Comparison of ENCODE assay signal across 8 cellular contexts in the genomic region with DNA sequence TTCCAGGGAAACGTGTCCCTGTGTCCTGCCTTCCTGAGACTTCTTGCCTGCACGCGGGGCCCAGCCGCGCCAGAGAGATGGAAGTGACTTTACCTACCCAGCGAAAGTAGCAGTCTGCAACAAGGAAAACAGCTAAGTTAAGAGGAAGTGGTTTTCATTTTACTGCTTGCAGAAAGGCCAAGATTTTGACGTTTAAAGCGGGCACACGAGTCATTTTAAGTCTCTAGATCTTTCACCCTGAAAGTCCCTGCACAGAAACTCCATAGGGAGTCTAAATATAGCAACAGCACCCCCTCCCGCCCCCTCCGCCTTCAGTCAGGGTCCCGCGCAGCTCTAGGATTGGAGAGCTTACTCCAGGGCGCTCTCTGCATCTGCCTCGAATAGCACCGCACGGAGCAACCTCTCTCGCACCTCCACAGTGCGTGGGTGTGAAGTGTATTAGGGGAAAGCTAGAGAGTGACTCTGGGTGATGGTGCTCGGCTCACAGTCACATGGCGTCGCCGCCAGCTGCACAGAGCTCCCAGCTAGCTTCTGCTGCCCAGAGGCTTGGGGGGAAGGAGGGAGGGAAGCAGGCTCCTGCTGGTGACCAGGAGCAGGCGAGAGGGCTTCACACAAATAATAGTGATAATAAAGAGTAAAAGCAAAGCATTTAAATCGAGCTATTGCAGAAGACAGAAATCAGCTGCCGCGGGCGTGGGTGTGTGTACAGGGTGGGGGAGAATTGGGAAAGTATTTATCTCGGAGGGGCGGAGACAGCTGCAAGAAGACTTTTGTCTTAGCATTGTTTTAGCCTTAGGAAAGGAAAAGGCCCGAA. TPM values are rescaled to one million over a fixed set of nuclear protein-coding genes. Genes with fewer than 3 reads are reported as not detected.
A peak's percentile ranks its signal among the peaks of the same experiment; 100 is the strongest.
DNase-seq lines count a peak whose midpoint lies in the region; ATAC-seq, FAIRE-seq and TF ChIP-seq lines count a peak whose summit lies in the region.
"Had no signal": no experiment of that assay in that cellular context is flagged by ENCODE, and none has a peak within 500 bp of the region (broad histone marks: within the 10 kb centered on the region; RNA-seq: fewer than 3 reads in every experiment).

No MANE protein-coding gene starts in this region.

- H3K36me3 Mint-ChIP-seq in activated T-helper 1 cell treated with anti-CD3 and anti-CD28 coated beads, Interleukin-12 subunit alpha, Interleukin-12 subunit beta, Interleukin-2, Interleukin-4 antibody, amounts not matched to agents 30 ng/mL and 10 ng/mL and 1 ng/mL, durations not matched to agents 14 hours and 24 hours and 36 hours (ENCODE audit: low read depth), result peaks cover 1% of the 10 kb centered on the region
- H3K36me3 Mint-ChIP-seq in type B pancreatic cell, result no peaks in the 10 kb centered on the region

- no peaks in the 10 kb centered on the region for H3K79me2 ChIP-seq in parathyroid adenoma

- peak overlapping the region; percentile 22 for H3K4me2 ChIP-seq in parathyroid adenoma (ENCODE audit: low read length)

- H3K27me3 Mint-ChIP-seq in activated T-helper 1 cell treated with anti-CD3 and anti-CD28 coated beads, Interleukin-12 subunit alpha, Interleukin-12 subunit beta, Interleukin-2, Interleukin-4 antibody, amounts not matched to agents 30 ng/mL and 10 ng/mL and 1 ng/mL, durations not matched to agents 14 hours and 24 hours and 36 hours (ENCODE audit: insufficient read depth), result peaks cover 5% of the 10 kb centered on the region
- H3K27me3 Mint-ChIP-seq in type B pancreatic cell, result peaks cover 73% of the 10 kb centered on the region

- ATAC-seq in GM18520 (IDR thresholded peaks at IDR 0.05; ENCODE audit: unreplicated experiment) (peak; percentile 64), HG02763 (IDR thresholded peaks at IDR 0.05; ENCODE audit: unreplicated experiment) (peak; percentile 66)

- H3K4me3 ChIP-seq in NT2/D1 (ENCODE audit: insufficient read length, low read depth), result peak overlapping the region; percentile 21
- H3K4me3 ChIP-seq in parathyroid adenoma (ENCODE audit: low read depth, low read length), result peak overlapping the region; percentile 9
- H3K4me3 ChIP-seq: ovary had no signal

- no peaks in the 10 kb centered on the region for H3K9me3 Mint-ChIP-seq in activated T-helper 1 cell treated with anti-CD3 and anti-CD28 coated beads, Interleukin-12 subunit alpha, Interleukin-12 subunit beta, Interleukin-2, Interleukin-4 antibody, amounts not matched to agents 30 ng/mL and 10 ng/mL and 1 ng/mL, durations not matched to agents 14 hours and 24 hours and 36 hours
- no peaks in the 10 kb centered on the region for H3K9me3 Mint-ChIP-seq in type B pancreatic cell

- peaks cover 48% of the 10 kb centered on the region for H3K4me1 Mint-ChIP-seq in activated T-helper 1 cell treated with anti-CD3 and anti-CD28 coated beads, Interleukin-12 subunit alpha, Interleukin-12 subunit beta, Interleukin-2, Interleukin-4 antibody, amounts not matched to agents 30 ng/mL and 10 ng/mL and 1 ng/mL, durations not matched to agents 14 hours and 24 hours and 36 hours (ENCODE audit: low read depth)
- H3K4me1 Mint-ChIP-seq in type B pancreatic cell (ENCODE audit: unreplicated experiment), result peaks cover 16% of the 10 kb centered on the region

- H3K27ac ChIP-seq in parathyroid adenoma, result no peak overlapping the region
- H3K27ac ChIP-seq: ovary had no signal

- H3K9ac ChIP-seq in NT2/D1 (ENCODE audit: insufficient read length, low read depth) (peak overlapping the region; percentile 42), parathyroid adenoma (no peak overlapping the region)

- H3K4me1 ChIP-seq in NT2/D1 (ENCODE audit: insufficient read depth, insufficient read length), result no peaks in the 10 kb centered on the region
- peaks cover 4% of the 10 kb centered on the region for H3K4me1 ChIP-seq in parathyroid adenoma

- no peaks in the 10 kb centered on the region for H3K9me3 ChIP-seq in NT2/D1 (ENCODE audit: insufficient read depth, low read length)
- no peaks in the 10 kb centered on the region for H3K9me3 ChIP-seq in parathyroid adenoma (ENCODE audit: control insufficient read depth, low read length)
- H3K9me3 ChIP-seq: ovary had no signal

- DNase-seq in NT2/D1 (ENCODE audit: low read depth, low spot score) (no peak), frontal cortex (ENCODE audit: low spot score in 2 of 2) (peak; percentile 59 to 68), type B pancreatic cell (ENCODE audit: extremely low spot score, unreplicated experiment) (no peak)
- peak; percentile 61 for DNase-seq in activated T-helper 1 cell treated with anti-CD3 and anti-CD28 coated beads, Interleukin-12 subunit alpha, Interleukin-12 subunit beta, Interleukin-2, Interleukin-4 antibody, amounts not matched to agents 30 ng/mL and 10 ng/mL and 1 ng/mL, durations not matched to agents 14 hours and 24 hours and 36 hours (ENCODE audit: low spot score)

- H3K4me3 Mint-ChIP-seq in activated T-helper 1 cell treated with anti-CD3 and anti-CD28 coated beads, Interleukin-12 subunit alpha, Interleukin-12 subunit beta, Interleukin-2, Interleukin-4 antibody, amounts not matched to agents 30 ng/mL and 10 ng/mL and 1 ng/mL, durations not matched to agents 14 hours and 24 hours and 36 hours, result peak overlapping the region; percentile 89
- peak overlapping the region; percentile 86 for H3K4me3 Mint-ChIP-seq in type B pancreatic cell

- H3K36me3 ChIP-seq in NT2/D1 (ENCODE audit: insufficient read depth, insufficient read length, low read length) (no peaks in the 10 kb centered on the region), parathyroid adenoma (ENCODE audit: control insufficient read depth, insufficient read depth, low read length) (no peaks in the 10 kb centered on the region)
- H3K36me3 ChIP-seq: ovary had no signal

- no peak for FAIRE-seq in frontal cortex (lab: Jason Lieb, UNC)

- no peak for TF ChIP-seq CTCF in parathyroid adenoma (IDR thresholded peaks at IDR 0.05)
- no peak for TF ChIP-seq CTCF in type B pancreatic cell (conservative IDR thresholded peaks at IDR 0.05)

- peaks cover 62% of the 10 kb centered on the region for H3K27me3 ChIP-seq in NT2/D1 (ENCODE audit: insufficient read depth, insufficient read length)
- peaks cover 3% of the 10 kb centered on the region for H3K27me3 ChIP-seq in parathyroid adenoma (ENCODE audit: control insufficient read depth, insufficient read depth, low read length)
- H3K27me3 ChIP-seq: ovary had no signal

- H2AFZ ChIP-seq in parathyroid adenoma, result no peak overlapping the region

- peak overlapping the region; percentile 97 for H3K27ac Mint-ChIP-seq in activated T-helper 1 cell treated with anti-CD3 and anti-CD28 coated beads, Interleukin-12 subunit alpha, Interleukin-12 subunit beta, Interleukin-2, Interleukin-4 antibody, amounts not matched to agents 30 ng/mL and 10 ng/mL and 1 ng/mL, durations not matched to agents 14 hours and 24 hours and 36 hours
- H3K27ac Mint-ChIP-seq in type B pancreatic cell, result no peak overlapping the region

- intact Hi-C loops in activated T-helper 1 cell treated with anti-CD3 and anti-CD28 coated beads, Interleukin-12 subunit alpha, Interleukin-12 subunit beta, Interleukin-2, Interleukin-4 antibody, amounts not matched to agents 30 ng/mL and 10 ng/mL and 1 ng/mL, durations not matched to agents 14 hours and 24 hours and 36 hours (cut with micrococcal nuclease), result loop anchor here (1.0 to 10.0 kb wide), 15 partner anchors 29 to 1107 kb away; partner anchors contain the start of genes EEF1A1 and KHDC1

RNA-seq across cellular contexts. Expression of gene KCNQ5, which starts 1.8 kb away (rescaled TPM):
- total RNA-seq in activated T-helper 1 cell treated with anti-CD3 and anti-CD28 coated beads, Interleukin-12 subunit alpha, Interleukin-12 subunit beta, Interleukin-2, Interleukin-4 antibody, amounts not matched to agents 30 ng/mL and 10 ng/mL and 1 ng/mL, durations not matched to agents 14 hours and 24 hours and 36 hours, result 11.2 and 12.6 TPM in 2 replicates
- total RNA-seq in frontal cortex (12.6 TPM), type B pancreatic cell (ENCODE audit: low replicate concordance) (1.1 and 1.7 TPM in 2 replicates)

Comparison
In these comparisons a context has a peak if more than half of its experiments do, and no peak if none do; other contexts are left out.
1. DNase-seq: peak in activated T-helper 1 cell treated with anti-CD3 and anti-CD28 coated beads, Interleukin-12 subunit alpha, Interleukin-12 subunit beta, Interleukin-2, Interleukin-4 antibody, amounts not matched to agents 30 ng/mL and 10 ng/mL and 1 ng/mL, durations not matched to agents 14 hours and 24 hours and 36 hours (single experiment) and frontal cortex (2 of 2); none in NT2/D1 (single experiment) and type B pancreatic cell (single experiment).